Comparison of ENCODE assay signal across 16 cellular contexts in the genomic region with DNA sequence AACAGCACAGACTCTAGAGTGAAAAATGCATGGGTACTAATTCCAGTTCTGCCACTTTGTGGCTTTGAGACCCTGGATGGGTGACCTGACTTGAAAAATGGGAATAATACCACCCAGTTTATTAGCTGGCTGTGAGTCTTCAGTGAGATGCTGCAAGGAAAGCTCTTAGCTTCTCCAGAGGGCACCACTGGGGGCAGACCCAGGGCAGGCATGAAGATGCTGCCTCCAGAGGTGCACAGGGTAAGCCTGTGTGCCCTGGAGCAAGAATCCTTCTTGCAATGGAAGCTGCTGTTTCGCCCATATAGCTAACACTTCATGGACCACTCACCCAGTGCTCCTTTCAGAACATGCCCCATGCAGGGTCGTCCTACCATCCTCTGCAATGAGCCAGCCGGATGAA.
DNase-seq lines count a peak whose midpoint lies in the region; ATAC-seq, FAIRE-seq and TF ChIP-seq lines count a peak whose summit lies in the region.
"Had no signal": no experiment of that assay in that cellular context is flagged by ENCODE, and none has a peak within 500 bp of the region (broad histone marks: within the 10 kb centered on the region; RNA-seq: fewer than 3 reads in every experiment).

No MANE protein-coding gene starts in this region.

- DNase-seq in RWPE2 (ENCODE audit: low spot score) (peak; percentile 25), urothelium cell line (ENCODE audit: low spot score) (no peak), activated gamma-delta T cell (lab: John Stamatoyannopoulos, UW) (no peak)
- DNase-seq: 8988T; C1 segment of cervical spinal cord; CD4-positive, alpha-beta T cell; DMS153; DMS79; GDM1; GOT3; H7 had no signal

- CTCF ChIA-PET in HEK293 (lab: Yijun Ruan, JAX) = interaction anchor here (1.9 kb wide), 1 partner anchor 24 kb away, joined by 8 read pairs; no protein-coding TSS in a partner anchor

- TF ChIP-seq CTCF in HEK293 (tag by site-specific recombination; IDR thresholded peaks at IDR 0.05) (0 out of 2 replicates have a peak, but pooled peaks have one; percentile 21), RWPE2 (IDR thresholded peaks at IDR 0.05; ENCODE audit: poor library complexity, severe bottlenecking) (no peak)

- POLR2A ChIA-PET in HEK293 (lab: Yijun Ruan, JAX) = no interaction called here

- H3K9ac ChIP-seq in BLaER1 = no peak overlapping the region

- FAIRE-seq in urothelium cell line (lab: Jason Lieb, UNC) = peak; percentile 56

- ATAC-seq in RWPE2 (ENCODE audit: low read depth) (no peak), GM21717 (IDR thresholded peaks at IDR 0.05; ENCODE audit: unreplicated experiment) (no peak), HG02885 (IDR thresholded peaks at IDR 0.05; ENCODE audit: poor library complexity, unreplicated experiment) (no peak)
- ATAC-seq: HCT116 had no signal

- peak overlapping the region; percentile 83 for H3K4me2 ChIP-seq in BLaER1

- H3K4me3 ChIP-seq in BLaER1 (no peak overlapping the region), HEK293 (ENCODE audit: low read depth, low read length) (no peak overlapping the region), RWPE2 (ENCODE audit: severe bottlenecking) (no peak overlapping the region)

- H3K9me3 ChIP-seq in BLaER1 (no peaks in the 10 kb centered on the region), HEK293 (ENCODE audit: control insufficient read depth, insufficient read depth, low read depth, low read length) (no peaks in the 10 kb centered on the region), RWPE2 (ENCODE audit: severe bottlenecking) (no peaks in the 10 kb centered on the region)

- no peaks in the 10 kb centered on the region for H4K20me1 ChIP-seq in BLaER1

- H3K4me1 ChIP-seq in BLaER1 = peaks cover 100% of the 10 kb centered on the region
- no peaks in the 10 kb centered on the region for H3K4me1 ChIP-seq in HEK293 (ENCODE audit: control insufficient read depth, insufficient read depth, low read length)
- H3K4me1 ChIP-seq in RWPE2 (ENCODE audit: insufficient read depth, poor library complexity, severe bottlenecking) = peaks cover 10% of the 10 kb centered on the region

- no peaks in the 10 kb centered on the region for H3K27me3 ChIP-seq in BLaER1
- no peaks in the 10 kb centered on the region for H3K27me3 ChIP-seq in RWPE2 (ENCODE audit: insufficient read depth, poor library complexity, severe bottlenecking)

- peak overlapping the region; percentile 15; the same call in 1 of the 2 replicates for H3K27ac ChIP-seq in BLaER1
- no peak overlapping the region for H3K27ac ChIP-seq in HEK293 (ENCODE audit: extremely low read depth, low read depth, low read length)
- H3K27ac ChIP-seq in RWPE2 (ENCODE audit: poor library complexity, severe bottlenecking) = no peak overlapping the region

- H3K36me3 ChIP-seq in BLaER1 = no peaks in the 10 kb centered on the region
- H3K36me3 ChIP-seq in HEK293 (ENCODE audit: control insufficient read depth in 2 of 2, insufficient read depth in 1 of 2, low read length in 2 of 2) = no peaks in the 10 kb centered on the region
- no peaks in the 10 kb centered on the region for H3K36me3 ChIP-seq in RWPE2 (ENCODE audit: low read depth)

TF ChIP-seq in HEK293, 187 proteins besides CTCF, POLR2A, EP300 and RAD21 (continues in another document):
- TF ChIP-seq, protein P1, sequence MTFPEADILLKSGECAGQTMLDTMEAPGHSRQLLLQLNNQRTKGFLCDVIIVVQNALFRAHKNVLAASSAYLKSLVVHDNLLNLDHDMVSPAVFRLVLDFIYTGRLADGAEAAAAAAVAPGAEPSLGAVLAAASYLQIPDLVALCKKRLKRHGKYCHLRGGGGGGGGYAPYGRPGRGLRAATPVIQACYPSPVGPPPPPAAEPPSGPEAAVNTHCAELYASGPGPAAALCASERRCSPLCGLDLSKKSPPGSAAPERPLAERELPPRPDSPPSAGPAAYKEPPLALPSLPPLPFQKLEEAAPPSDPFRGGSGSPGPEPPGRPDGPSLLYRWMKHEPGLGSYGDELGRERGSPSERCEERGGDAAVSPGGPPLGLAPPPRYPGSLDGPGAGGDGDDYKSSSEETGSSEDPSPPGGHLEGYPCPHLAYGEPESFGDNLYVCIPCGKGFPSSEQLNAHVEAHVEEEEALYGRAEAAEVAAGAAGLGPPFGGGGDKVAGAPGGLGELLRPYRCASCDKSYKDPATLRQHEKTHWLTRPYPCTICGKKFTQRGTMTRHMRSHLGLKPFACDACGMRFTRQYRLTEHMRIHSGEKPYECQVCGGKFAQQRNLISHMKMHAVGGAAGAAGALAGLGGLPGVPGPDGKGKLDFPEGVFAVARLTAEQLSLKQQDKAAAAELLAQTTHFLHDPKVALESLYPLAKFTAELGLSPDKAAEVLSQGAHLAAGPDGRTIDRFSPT (tag by site-specific recombination; IDR thresholded peaks at IDR 0.05) = no peak
- TF ChIP-seq, protein P2, sequence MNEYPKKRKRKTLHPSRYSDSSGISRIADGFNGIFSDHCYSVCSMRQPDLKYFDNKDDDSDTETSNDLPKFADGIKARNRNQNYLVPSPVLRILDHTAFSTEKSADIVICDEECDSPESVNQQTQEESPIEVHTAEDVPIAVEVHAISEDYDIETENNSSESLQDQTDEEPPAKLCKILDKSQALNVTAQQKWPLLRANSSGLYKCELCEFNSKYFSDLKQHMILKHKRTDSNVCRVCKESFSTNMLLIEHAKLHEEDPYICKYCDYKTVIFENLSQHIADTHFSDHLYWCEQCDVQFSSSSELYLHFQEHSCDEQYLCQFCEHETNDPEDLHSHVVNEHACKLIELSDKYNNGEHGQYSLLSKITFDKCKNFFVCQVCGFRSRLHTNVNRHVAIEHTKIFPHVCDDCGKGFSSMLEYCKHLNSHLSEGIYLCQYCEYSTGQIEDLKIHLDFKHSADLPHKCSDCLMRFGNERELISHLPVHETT (tag by site-specific recombination; IDR thresholded peaks at IDR 0.05) = no peak
- TF ChIP-seq, protein P3, sequence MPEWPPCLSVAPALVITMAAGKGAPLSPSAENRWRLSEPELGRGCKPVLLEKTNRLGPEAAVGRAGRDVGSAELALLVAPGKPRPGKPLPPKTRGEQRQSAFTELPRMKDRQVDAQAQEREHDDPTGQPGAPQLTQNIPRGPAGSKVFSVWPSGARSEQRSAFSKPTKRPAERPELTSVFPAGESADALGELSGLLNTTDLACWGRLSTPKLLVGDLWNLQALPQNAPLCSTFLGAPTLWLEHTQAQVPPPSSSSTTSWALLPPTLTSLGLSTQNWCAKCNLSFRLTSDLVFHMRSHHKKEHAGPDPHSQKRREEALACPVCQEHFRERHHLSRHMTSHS (tag by site-specific recombination; IDR thresholded peaks at IDR 0.05) = no peak
- no peak for TF ChIP-seq AEBP2 (tag by site-specific recombination; IDR thresholded peaks at IDR 0.05; ENCODE audit: borderline replicate concordance)
- no peak for TF ChIP-seq ZNF350 (tag by site-specific recombination; IDR thresholded peaks at IDR 0.05)
- no peak for TF ChIP-seq ZNF529 (tag by site-specific recombination; IDR thresholded peaks at IDR 0.05; ENCODE audit: insufficient replicate concordance)
- TF ChIP-seq, protein P4, sequence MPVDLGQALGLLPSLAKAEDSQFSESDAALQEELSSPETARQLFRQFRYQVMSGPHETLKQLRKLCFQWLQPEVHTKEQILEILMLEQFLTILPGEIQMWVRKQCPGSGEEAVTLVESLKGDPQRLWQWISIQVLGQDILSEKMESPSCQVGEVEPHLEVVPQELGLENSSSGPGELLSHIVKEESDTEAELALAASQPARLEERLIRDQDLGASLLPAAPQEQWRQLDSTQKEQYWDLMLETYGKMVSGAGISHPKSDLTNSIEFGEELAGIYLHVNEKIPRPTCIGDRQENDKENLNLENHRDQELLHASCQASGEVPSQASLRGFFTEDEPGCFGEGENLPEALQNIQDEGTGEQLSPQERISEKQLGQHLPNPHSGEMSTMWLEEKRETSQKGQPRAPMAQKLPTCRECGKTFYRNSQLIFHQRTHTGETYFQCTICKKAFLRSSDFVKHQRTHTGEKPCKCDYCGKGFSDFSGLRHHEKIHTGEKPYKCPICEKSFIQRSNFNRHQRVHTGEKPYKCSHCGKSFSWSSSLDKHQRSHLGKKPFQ (tag by site-specific recombination; IDR thresholded peaks at IDR 0.05) = no peak
- no peak for TF ChIP-seq SALL2 (tag by site-specific recombination; IDR thresholded peaks at IDR 0.05; ENCODE audit: borderline replicate concordance)
- no peak for TF ChIP-seq TRIM28 (IDR thresholded peaks at IDR 0.05; ENCODE audit: borderline replicate concordance, low read length)
- TF ChIP-seq, protein P5, sequence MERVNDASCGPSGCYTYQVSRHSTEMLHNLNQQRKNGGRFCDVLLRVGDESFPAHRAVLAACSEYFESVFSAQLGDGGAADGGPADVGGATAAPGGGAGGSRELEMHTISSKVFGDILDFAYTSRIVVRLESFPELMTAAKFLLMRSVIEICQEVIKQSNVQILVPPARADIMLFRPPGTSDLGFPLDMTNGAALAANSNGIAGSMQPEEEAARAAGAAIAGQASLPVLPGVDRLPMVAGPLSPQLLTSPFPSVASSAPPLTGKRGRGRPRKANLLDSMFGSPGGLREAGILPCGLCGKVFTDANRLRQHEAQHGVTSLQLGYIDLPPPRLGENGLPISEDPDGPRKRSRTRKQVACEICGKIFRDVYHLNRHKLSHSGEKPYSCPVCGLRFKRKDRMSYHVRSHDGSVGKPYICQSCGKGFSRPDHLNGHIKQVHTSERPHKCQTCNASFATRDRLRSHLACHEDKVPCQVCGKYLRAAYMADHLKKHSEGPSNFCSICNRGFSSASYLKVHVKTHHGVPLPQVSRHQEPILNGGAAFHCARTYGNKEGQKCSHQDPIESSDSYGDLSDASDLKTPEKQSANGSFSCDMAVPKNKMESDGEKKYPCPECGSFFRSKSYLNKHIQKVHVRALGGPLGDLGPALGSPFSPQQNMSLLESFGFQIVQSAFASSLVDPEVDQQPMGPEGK (tag by site-specific recombination; IDR thresholded peaks at IDR 0.05) = no peak
